In genomic region chr7:152674860-152675760, GRCh38 we compare ENCODE assay signal across 8 cellular contexts. TPM values are rescaled to one million over a fixed set of nuclear protein-coding genes. Genes with fewer than 3 reads are reported as not detected.
DNase-seq lines count a peak whose midpoint lies in the region; ATAC-seq and TF ChIP-seq lines count a peak whose summit lies in the region.

No MANE protein-coding gene starts in this region.

- H3K4me1 ChIP-seq in gastrocnemius medialis, result peaks cover 7 to 12% of the 10 kb centered on the region in 2 donors

- no peaks in the 10 kb centered on the region for H3K9me3 ChIP-seq in gastrocnemius medialis

- peak overlapping the region; percentile 69 to 84 for H3K4me3 ChIP-seq in foreskin fibroblast (ENCODE audit: low read depth in 1 of 2, low read length in 2 of 2)
- peak overlapping the region; percentile 67 to 78 (median 70) for H3K4me3 ChIP-seq in gastrocnemius medialis

- intact Hi-C loops in gastrocnemius medialis (cut with DNase I; ENCODE audit: low total_unique reads), result loop anchor here (5.0 kb wide), 1 partner anchor 213 kb away; no protein-coding TSS in a partner anchor

- no peak for TF ChIP-seq POLR2A in gastrocnemius medialis (IDR thresholded peaks at IDR 0.05)

- in situ Hi-C loops in gastrocnemius medialis (cut with MboI; ENCODE audit: low sequenced_read_pairs in 4 of 4), result loop anchor here in 1 of 4 donors (25.0 kb wide), 1 partner anchor 338 kb away; no protein-coding TSS in a partner anchor

- DNase-seq in activated T-cell treated with anti-CD3 and anti-CD28 coated beads for 24 hours (ENCODE audit: low read depth), result peak; percentile 2
- DNase-seq in activated T-cell treated with anti-CD3 and anti-CD28 coated beads for 4 hours, result no peak
- peak; percentile 68 for DNase-seq in NCI-H146 treated with DMSO at 0.1 percent for 48 hours (lab: John Stamatoyannopoulos, UW; ENCODE audit: unreplicated experiment)
- peak in 1 of 2 donors; percentile 12 for DNase-seq in foreskin fibroblast
- no peak for DNase-seq in gastrocnemius medialis
- no peak for DNase-seq in OCI-M2 (lab: John Stamatoyannopoulos, UW; ENCODE audit: unreplicated experiment)

- H3K27me3 ChIP-seq in gastrocnemius medialis, result no peaks in the 10 kb centered on the region

- no peaks in the 10 kb centered on the region for H3K36me3 ChIP-seq in gastrocnemius medialis

- peak overlapping the region; percentile 84 for H3K27ac ChIP-seq in VCaP
- peak overlapping the region in 1 of 4 donors; percentile 87 for H3K27ac ChIP-seq in gastrocnemius medialis

- TF ChIP-seq CTCF in VCaP (conservative IDR thresholded peaks at IDR 0.05), result no peak
- no peak for TF ChIP-seq CTCF in foreskin fibroblast (IDR thresholded peaks at IDR 0.05; ENCODE audit: low read depth, low read length)
- no peak for TF ChIP-seq CTCF in gastrocnemius medialis (IDR thresholded peaks at IDR 0.05 in 4 of 5, conservative IDR thresholded peaks at IDR 0.05 in 1 of 5)

- ATAC-seq in HG02610 (IDR thresholded peaks at IDR 0.05; ENCODE audit: unreplicated experiment) (peak; percentile 25), gastrocnemius medialis (no peak)

RNA-seq across cellular contexts. Expression of gene XRCC2, which starts 0.8 kb away (rescaled TPM):
- under 1 TPM in 3 of 4 donors, not detected in 1; 0.07 to 0.41 (median 0.20) TPM for total RNA-seq in gastrocnemius medialis

Comparison
In these comparisons a context has a peak if more than half of its experiments do, and no peak if none do; other contexts are left out.
1. DNase-seq: peak in activated T-cell treated with anti-CD3 and anti-CD28 coated beads for 24 hours (single experiment) and NCI-H146 treated with DMSO at 0.1 percent for 48 hours (single experiment); none in activated T-cell treated with anti-CD3 and anti-CD28 coated beads for 4 hours (single experiment), gastrocnemius medialis (0 of 2) and OCI-M2 (single experiment).